In the genomic region with DNA sequence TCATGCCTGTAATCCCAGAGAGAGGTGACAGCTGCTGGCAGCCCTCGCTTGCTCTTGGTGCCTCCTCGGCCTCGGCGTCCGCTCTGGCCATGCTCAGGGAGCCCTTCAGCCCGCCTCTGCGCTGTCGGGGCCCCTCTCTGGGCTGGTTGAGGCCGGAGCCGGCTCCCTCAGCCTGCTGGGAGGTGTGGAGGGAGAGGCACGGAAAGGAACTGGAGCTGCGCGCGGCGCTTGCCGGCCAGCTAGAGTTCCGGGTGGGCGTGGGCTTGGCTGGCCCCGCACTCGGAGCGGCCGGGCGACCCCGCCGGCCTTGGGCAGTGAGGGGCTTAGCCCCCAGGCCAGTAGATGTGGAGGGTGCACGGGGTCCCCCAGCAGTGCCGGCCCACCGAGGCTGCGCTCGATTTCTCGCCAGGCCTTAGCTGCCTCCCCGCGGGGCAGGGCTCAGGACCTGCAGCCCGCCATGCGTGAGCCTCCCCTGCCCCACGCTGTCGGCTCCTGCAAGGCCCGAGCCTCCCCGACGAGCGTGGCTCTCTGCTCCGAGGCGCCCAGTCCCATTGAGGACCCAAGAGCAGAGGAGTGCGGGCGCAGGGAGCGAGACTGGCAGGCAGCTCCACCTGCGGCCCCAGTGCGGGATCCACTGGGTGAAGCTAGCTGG, we compare ENCODE assay signal across 1 cellular context.
TF ChIP-seq lines count a peak whose summit lies in the region.

No MANE protein-coding gene starts in this region.

TF ChIP-seq in K562, 482 proteins besides CTCF, POLR2A, EP300 and RAD21 (continued from another document):
- TF ChIP-seq, protein P1, sequence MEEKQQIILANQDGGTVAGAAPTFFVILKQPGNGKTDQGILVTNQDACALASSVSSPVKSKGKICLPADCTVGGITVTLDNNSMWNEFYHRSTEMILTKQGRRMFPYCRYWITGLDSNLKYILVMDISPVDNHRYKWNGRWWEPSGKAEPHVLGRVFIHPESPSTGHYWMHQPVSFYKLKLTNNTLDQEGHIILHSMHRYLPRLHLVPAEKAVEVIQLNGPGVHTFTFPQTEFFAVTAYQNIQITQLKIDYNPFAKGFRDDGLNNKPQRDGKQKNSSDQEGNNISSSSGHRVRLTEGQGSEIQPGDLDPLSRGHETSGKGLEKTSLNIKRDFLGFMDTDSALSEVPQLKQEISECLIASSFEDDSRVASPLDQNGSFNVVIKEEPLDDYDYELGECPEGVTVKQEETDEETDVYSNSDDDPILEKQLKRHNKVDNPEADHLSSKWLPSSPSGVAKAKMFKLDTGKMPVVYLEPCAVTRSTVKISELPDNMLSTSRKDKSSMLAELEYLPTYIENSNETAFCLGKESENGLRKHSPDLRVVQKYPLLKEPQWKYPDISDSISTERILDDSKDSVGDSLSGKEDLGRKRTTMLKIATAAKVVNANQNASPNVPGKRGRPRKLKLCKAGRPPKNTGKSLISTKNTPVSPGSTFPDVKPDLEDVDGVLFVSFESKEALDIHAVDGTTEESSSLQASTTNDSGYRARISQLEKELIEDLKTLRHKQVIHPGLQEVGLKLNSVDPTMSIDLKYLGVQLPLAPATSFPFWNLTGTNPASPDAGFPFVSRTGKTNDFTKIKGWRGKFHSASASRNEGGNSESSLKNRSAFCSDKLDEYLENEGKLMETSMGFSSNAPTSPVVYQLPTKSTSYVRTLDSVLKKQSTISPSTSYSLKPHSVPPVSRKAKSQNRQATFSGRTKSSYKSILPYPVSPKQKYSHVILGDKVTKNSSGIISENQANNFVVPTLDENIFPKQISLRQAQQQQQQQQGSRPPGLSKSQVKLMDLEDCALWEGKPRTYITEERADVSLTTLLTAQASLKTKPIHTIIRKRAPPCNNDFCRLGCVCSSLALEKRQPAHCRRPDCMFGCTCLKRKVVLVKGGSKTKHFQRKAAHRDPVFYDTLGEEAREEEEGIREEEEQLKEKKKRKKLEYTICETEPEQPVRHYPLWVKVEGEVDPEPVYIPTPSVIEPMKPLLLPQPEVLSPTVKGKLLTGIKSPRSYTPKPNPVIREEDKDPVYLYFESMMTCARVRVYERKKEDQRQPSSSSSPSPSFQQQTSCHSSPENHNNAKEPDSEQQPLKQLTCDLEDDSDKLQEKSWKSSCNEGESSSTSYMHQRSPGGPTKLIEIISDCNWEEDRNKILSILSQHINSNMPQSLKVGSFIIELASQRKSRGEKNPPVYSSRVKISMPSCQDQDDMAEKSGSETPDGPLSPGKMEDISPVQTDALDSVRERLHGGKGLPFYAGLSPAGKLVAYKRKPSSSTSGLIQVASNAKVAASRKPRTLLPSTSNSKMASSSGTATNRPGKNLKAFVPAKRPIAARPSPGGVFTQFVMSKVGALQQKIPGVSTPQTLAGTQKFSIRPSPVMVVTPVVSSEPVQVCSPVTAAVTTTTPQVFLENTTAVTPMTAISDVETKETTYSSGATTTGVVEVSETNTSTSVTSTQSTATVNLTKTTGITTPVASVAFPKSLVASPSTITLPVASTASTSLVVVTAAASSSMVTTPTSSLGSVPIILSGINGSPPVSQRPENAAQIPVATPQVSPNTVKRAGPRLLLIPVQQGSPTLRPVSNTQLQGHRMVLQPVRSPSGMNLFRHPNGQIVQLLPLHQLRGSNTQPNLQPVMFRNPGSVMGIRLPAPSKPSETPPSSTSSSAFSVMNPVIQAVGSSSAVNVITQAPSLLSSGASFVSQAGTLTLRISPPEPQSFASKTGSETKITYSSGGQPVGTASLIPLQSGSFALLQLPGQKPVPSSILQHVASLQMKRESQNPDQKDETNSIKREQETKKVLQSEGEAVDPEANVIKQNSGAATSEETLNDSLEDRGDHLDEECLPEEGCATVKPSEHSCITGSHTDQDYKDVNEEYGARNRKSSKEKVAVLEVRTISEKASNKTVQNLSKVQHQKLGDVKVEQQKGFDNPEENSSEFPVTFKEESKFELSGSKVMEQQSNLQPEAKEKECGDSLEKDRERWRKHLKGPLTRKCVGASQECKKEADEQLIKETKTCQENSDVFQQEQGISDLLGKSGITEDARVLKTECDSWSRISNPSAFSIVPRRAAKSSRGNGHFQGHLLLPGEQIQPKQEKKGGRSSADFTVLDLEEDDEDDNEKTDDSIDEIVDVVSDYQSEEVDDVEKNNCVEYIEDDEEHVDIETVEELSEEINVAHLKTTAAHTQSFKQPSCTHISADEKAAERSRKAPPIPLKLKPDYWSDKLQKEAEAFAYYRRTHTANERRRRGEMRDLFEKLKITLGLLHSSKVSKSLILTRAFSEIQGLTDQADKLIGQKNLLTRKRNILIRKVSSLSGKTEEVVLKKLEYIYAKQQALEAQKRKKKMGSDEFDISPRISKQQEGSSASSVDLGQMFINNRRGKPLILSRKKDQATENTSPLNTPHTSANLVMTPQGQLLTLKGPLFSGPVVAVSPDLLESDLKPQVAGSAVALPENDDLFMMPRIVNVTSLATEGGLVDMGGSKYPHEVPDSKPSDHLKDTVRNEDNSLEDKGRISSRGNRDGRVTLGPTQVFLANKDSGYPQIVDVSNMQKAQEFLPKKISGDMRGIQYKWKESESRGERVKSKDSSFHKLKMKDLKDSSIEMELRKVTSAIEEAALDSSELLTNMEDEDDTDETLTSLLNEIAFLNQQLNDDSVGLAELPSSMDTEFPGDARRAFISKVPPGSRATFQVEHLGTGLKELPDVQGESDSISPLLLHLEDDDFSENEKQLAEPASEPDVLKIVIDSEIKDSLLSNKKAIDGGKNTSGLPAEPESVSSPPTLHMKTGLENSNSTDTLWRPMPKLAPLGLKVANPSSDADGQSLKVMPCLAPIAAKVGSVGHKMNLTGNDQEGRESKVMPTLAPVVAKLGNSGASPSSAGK (IDR thresholded peaks at IDR 0.05): peak; percentile 38
- TF ChIP-seq HMGN3 (IDR thresholded peaks at IDR 0.05; ENCODE audit: borderline replicate concordance, extremely low read depth, insufficient read length, low read depth, low read length) (peak; percentile 40), MAX (CRISPR knock-in tag; IDR thresholded peaks at IDR 0.05) (peak; percentile 63)
- TF ChIP-seq, protein P2, sequence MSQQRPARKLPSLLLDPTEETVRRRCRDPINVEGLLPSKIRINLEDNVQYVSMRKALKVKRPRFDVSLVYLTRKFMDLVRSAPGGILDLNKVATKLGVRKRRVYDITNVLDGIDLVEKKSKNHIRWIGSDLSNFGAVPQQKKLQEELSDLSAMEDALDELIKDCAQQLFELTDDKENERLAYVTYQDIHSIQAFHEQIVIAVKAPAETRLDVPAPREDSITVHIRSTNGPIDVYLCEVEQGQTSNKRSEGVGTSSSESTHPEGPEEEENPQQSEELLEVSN (IDR thresholded peaks at IDR 0.05; ENCODE audit: borderline replicate concordance in 1 of 2, extremely low read depth in 1 of 2, insufficient read depth in 1 of 2, insufficient read length in 1 of 2, low read depth in 1 of 2, low read length in 1 of 2, poor library complexity in 1 of 2, severe bottlenecking in 1 of 2): peak in 1 of 2 experiments; percentile 69
TF ChIP-seq in K562: peak in this region for 22.
